In genomic region chr6:42507195-42507594, GRCh38 we compare ENCODE assay signal across 28 cellular contexts. TPM values are rescaled to one million over a fixed set of nuclear protein-coding genes. Genes with fewer than 3 reads are reported as not detected.
DNase-seq lines count a peak whose midpoint lies in the region; ATAC-seq and TF ChIP-seq lines count a peak whose summit lies in the region.
"Had no signal": no experiment of that assay in that cellular context is flagged by ENCODE, and none has a peak within 500 bp of the region (broad histone marks: within the 10 kb centered on the region; RNA-seq: fewer than 3 reads in every experiment).

No MANE protein-coding gene starts in this region.

- H3K27me3 Mint-ChIP-seq in stimulated activated memory B cell treated with anti-CD40 and anti-IgM and Interleukin-4, amounts not matched to agents 10 μg/mL and 1 μg/mL and 100 μg/mL, for 72 hours, result no peaks in the 10 kb centered on the region
- H3K27me3 Mint-ChIP-seq: naive thymus-derived CD8-positive, alpha-beta T cell had no signal

- H3K36me3 ChIP-seq in heart right ventricle, result no peaks in the 10 kb centered on the region
- H3K36me3 ChIP-seq: heart left ventricle, pancreas, Peyer's patch, SJCRH30, stomach, transverse colon had no signal

- POLR2A ChIA-PET in GM10248 (lab: Yijun Ruan, JAX), result no interaction called here

- H3K9me3 Mint-ChIP-seq in stimulated activated memory B cell treated with anti-CD40 and anti-IgM and Interleukin-4, amounts not matched to agents 10 μg/mL and 1 μg/mL and 100 μg/mL, for 72 hours, result no peaks in the 10 kb centered on the region
- H3K9me3 Mint-ChIP-seq: activated T-helper 17 cell treated with anti-CD3 and anti-CD28 coated beads, Interleukin-2, amount 50 U/mL, for 72 hours; T-helper 1 cell treated with Interleukin-12 subunit alpha and Interleukin-12 subunit beta and Interleukin-4 antibody, amounts not matched to agents 30 μg/mL and 1 μg/mL, for 36 hours had no signal

- WGBS in heart right ventricle, 2 donors, result 45 to 60% methylated on average over 2 of the region's 2 CpGs

- H3K4me1 ChIP-seq in heart right ventricle, result peaks cover 0 to 8% (median 0%) of the 10 kb centered on the region in 9 donors
- H3K4me1 ChIP-seq: heart left ventricle, pancreas, Peyer's patch, SJCRH30, stomach, transverse colon had no signal

- H3K4me1 Mint-ChIP-seq in stimulated activated memory B cell treated with anti-CD40 and anti-IgM and Interleukin-4, amounts not matched to agents 10 μg/mL and 1 μg/mL and 100 μg/mL, for 72 hours, result peaks cover 34% of the 10 kb centered on the region
- H3K4me1 Mint-ChIP-seq: activated CD4-positive, alpha-beta T cell treated with anti-CD3 and anti-CD28 coated beads, Interleukin-2, amount 10 ng/mL, durations not matched to agents 7 days and 5 days had no signal

- intact Hi-C loops in heart right ventricle (cut with DNase I), result no loop called here

- H3K27ac ChIP-seq in heart right ventricle, result no peak overlapping the region
- H3K27ac ChIP-seq: epithelial cell of prostate, heart left ventricle, pancreas, SJCRH30 had no signal

- no peak overlapping the region for H3K4me3 ChIP-seq in heart right ventricle
- H3K4me3 ChIP-seq: heart left ventricle, K562, pancreas, Peyer's patch, SJCRH30, stomach, transverse colon had no signal

- H3K9me3 ChIP-seq in heart right ventricle, result peaks cover 0 to 5% (median 0%) of the 10 kb centered on the region in 11 donors
- H3K9me3 ChIP-seq: pancreas, Peyer's patch, SJCRH30, stomach, transverse colon had no signal

- TF ChIP-seq CTCF in heart right ventricle (IDR thresholded peaks at IDR 0.05), result no peak
- no peak for TF ChIP-seq CTCF in GM10248 (IDR thresholded peaks at IDR 0.05; ENCODE audit: control extremely low read depth, extremely low read depth, low read depth, missing control alignments)

- peak; percentile 18 for DNase-seq in MV-4-11 (lab: John Stamatoyannopoulos, UW)
- no peak for DNase-seq in SHP77 treated with DMSO at 0.1 percent for 48 hours (lab: John Stamatoyannopoulos, UW)
- DNase-seq in heart right ventricle, result no peak
- DNase-seq in GM10248 (ENCODE audit: extremely low spot score), result no peak
- no peak for DNase-seq in AML-193 (lab: John Stamatoyannopoulos, UW)
- DNase-seq: activated CD4-positive, alpha-beta T cell treated with anti-CD3 and anti-CD28 coated beads, Interleukin-2, amount 10 ng/mL, durations not matched to agents 7 days and 5 days; DMS79; GOT3; heart left ventricle; left colon; naive thymus-derived CD8-positive, alpha-beta T cell; NCI-H1048; NCI-H2029 treated with DMSO at 0.1 percent for 48 hours; NCI-H345; pancreas; Peyer's patch; right cardiac atrium; SJCRH30; stimulated activated CD4-positive, alpha-beta T cell treated with anti-CD3 and anti-CD28 coated beads, Interleukin-12 subunit alpha, Interleukin-12 subunit beta, amount 100 ng/mL, for 4 hours; stomach; transverse colon had no signal

- H3K36me3 Mint-ChIP-seq in stimulated activated memory B cell treated with anti-CD40 and anti-IgM and Interleukin-4, amounts not matched to agents 10 μg/mL and 1 μg/mL and 100 μg/mL, for 72 hours, result no peaks in the 10 kb centered on the region
- H3K36me3 Mint-ChIP-seq: naive thymus-derived CD8-positive, alpha-beta T cell had no signal

- peaks cover 0 to 4% (median 0%) of the 10 kb centered on the region in 7 donors for H3K27me3 ChIP-seq in heart right ventricle
- H3K27me3 ChIP-seq: heart left ventricle, pancreas, Peyer's patch, SJCRH30, stomach, transverse colon had no signal

- H3K4me3 Mint-ChIP-seq in stimulated activated memory B cell treated with anti-CD40 and anti-IgM and Interleukin-4, amounts not matched to agents 10 μg/mL and 1 μg/mL and 100 μg/mL, for 72 hours, result peak overlapping the region; percentile 48
- H3K4me3 Mint-ChIP-seq: activated CD4-positive, alpha-beta T cell treated with anti-CD3 and anti-CD28 coated beads, Interleukin-2, amount 10 ng/mL, durations not matched to agents 7 days and 5 days; activated T-helper 17 cell treated with anti-CD3 and anti-CD28 coated beads, Interleukin-2, amount 50 U/mL, for 72 hours; naive thymus-derived CD8-positive, alpha-beta T cell; T-helper 1 cell treated with Interleukin-12 subunit alpha and Interleukin-12 subunit beta and Interleukin-4 antibody, amounts not matched to agents 30 μg/mL and 1 μg/mL, for 36 hours had no signal

- H3K27ac Mint-ChIP-seq in stimulated activated memory B cell treated with anti-CD40 and anti-IgM and Interleukin-4, amounts not matched to agents 10 μg/mL and 1 μg/mL and 100 μg/mL, for 72 hours, result peak overlapping the region; percentile 63
- H3K27ac Mint-ChIP-seq: activated CD4-positive, alpha-beta T cell treated with anti-CD3 and anti-CD28 coated beads, Interleukin-2, amount 10 ng/mL, durations not matched to agents 7 days and 5 days; activated T-helper 17 cell treated with anti-CD3 and anti-CD28 coated beads, Interleukin-2, amount 50 U/mL, for 72 hours; naive thymus-derived CD8-positive, alpha-beta T cell; T-helper 1 cell treated with Interleukin-12 subunit alpha and Interleukin-12 subunit beta and Interleukin-4 antibody, amounts not matched to agents 30 μg/mL and 1 μg/mL, for 36 hours had no signal

- CTCF ChIA-PET in GM10248 (lab: Yijun Ruan, JAX), result interaction anchor here (1.0 to 4.3 kb wide), 6 partner anchors 14 to 89 kb away, joined by 3 to 32 read pairs (median 4); no protein-coding TSS in a partner anchor

- peak; percentile 35 for ATAC-seq in GM18502 (IDR thresholded peaks at IDR 0.05; ENCODE audit: poor library complexity, unreplicated experiment)
- peak; percentile 65 for ATAC-seq in HG02759 (IDR thresholded peaks at IDR 0.05; ENCODE audit: unreplicated experiment)
- peak; percentile 74 for ATAC-seq in stimulated activated memory B cell treated with anti-CD40 and anti-IgM and Interleukin-4, amounts not matched to agents 10 μg/mL and 1 μg/mL and 100 μg/mL, for 72 hours
- ATAC-seq in heart right ventricle, result no peak
- ATAC-seq: activated T-helper 17 cell treated with anti-CD3 and anti-CD28 coated beads, Interleukin-2, amount 50 U/mL, for 72 hours; heart left ventricle; K562; left colon; naive thymus-derived CD8-positive, alpha-beta T cell; pancreas; right cardiac atrium had no signal

RNA-seq across cellular contexts. Expression of gene TRERF1, which starts 55.5 kb away (rescaled TPM):
- total RNA-seq in heart right ventricle, result 1 to 10 TPM in 8 of 10 donors, under 1 TPM in 2; 0.91 to 2.8 (median 1.6) TPM
- polyA plus RNA-seq in heart right ventricle, result 1 to 10 TPM in 1 of 2 donors, under 1 TPM in 1; 0.75 to 1.7 TPM

RNA-seq across cellular contexts. Expression of gene UBR2, which starts 56.6 kb away (rescaled TPM):
- total RNA-seq in heart right ventricle, result 10 to 100 TPM; 27.7 to 36.5 (median 34.5) TPM
- polyA plus RNA-seq in heart right ventricle, result 10 to 100 TPM in 1 of 2 donors, 1 to 10 TPM in 1; 6.7 to 12.0 TPM

Comparison
In these comparisons a context has a peak if more than half of its experiments do, and no peak if none do; other contexts are left out.
1. ATAC-seq: peak in GM18502 (single experiment), HG02759 (single experiment) and stimulated activated memory B cell treated with anti-CD40 and anti-IgM and Interleukin-4, amounts not matched to agents 10 μg/mL and 1 μg/mL and 100 μg/mL, for 72 hours (single experiment); none in heart right ventricle (0 of 8).